In the genomic region with DNA sequence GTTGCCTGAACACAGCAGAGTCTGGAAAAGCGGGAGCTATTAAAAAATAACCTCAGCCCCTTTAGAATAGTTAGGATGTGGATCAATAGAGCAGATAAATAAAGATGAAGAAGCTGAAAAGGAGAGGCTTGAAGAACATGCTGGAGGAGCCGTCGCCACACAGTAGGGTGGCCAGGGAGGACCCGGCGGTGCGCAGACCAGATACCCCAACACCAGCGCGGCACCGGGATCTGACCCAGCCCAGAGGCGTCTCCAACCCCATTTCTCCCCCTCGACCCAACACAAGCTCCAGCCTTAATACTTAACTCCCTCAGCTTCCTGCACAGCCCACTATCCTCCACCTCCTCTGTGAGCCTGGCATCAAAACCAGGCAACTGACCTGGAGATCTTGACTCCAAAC, we compare ENCODE assay signal across 1 cellular context.
TF ChIP-seq lines count a peak whose summit lies in the region.

No MANE protein-coding gene starts in this region.

TF ChIP-seq in GM23338, 12 proteins besides CTCF, POLR2A, EP300 and RAD21 (continued from another document):
- TF ChIP-seq, protein P1, sequence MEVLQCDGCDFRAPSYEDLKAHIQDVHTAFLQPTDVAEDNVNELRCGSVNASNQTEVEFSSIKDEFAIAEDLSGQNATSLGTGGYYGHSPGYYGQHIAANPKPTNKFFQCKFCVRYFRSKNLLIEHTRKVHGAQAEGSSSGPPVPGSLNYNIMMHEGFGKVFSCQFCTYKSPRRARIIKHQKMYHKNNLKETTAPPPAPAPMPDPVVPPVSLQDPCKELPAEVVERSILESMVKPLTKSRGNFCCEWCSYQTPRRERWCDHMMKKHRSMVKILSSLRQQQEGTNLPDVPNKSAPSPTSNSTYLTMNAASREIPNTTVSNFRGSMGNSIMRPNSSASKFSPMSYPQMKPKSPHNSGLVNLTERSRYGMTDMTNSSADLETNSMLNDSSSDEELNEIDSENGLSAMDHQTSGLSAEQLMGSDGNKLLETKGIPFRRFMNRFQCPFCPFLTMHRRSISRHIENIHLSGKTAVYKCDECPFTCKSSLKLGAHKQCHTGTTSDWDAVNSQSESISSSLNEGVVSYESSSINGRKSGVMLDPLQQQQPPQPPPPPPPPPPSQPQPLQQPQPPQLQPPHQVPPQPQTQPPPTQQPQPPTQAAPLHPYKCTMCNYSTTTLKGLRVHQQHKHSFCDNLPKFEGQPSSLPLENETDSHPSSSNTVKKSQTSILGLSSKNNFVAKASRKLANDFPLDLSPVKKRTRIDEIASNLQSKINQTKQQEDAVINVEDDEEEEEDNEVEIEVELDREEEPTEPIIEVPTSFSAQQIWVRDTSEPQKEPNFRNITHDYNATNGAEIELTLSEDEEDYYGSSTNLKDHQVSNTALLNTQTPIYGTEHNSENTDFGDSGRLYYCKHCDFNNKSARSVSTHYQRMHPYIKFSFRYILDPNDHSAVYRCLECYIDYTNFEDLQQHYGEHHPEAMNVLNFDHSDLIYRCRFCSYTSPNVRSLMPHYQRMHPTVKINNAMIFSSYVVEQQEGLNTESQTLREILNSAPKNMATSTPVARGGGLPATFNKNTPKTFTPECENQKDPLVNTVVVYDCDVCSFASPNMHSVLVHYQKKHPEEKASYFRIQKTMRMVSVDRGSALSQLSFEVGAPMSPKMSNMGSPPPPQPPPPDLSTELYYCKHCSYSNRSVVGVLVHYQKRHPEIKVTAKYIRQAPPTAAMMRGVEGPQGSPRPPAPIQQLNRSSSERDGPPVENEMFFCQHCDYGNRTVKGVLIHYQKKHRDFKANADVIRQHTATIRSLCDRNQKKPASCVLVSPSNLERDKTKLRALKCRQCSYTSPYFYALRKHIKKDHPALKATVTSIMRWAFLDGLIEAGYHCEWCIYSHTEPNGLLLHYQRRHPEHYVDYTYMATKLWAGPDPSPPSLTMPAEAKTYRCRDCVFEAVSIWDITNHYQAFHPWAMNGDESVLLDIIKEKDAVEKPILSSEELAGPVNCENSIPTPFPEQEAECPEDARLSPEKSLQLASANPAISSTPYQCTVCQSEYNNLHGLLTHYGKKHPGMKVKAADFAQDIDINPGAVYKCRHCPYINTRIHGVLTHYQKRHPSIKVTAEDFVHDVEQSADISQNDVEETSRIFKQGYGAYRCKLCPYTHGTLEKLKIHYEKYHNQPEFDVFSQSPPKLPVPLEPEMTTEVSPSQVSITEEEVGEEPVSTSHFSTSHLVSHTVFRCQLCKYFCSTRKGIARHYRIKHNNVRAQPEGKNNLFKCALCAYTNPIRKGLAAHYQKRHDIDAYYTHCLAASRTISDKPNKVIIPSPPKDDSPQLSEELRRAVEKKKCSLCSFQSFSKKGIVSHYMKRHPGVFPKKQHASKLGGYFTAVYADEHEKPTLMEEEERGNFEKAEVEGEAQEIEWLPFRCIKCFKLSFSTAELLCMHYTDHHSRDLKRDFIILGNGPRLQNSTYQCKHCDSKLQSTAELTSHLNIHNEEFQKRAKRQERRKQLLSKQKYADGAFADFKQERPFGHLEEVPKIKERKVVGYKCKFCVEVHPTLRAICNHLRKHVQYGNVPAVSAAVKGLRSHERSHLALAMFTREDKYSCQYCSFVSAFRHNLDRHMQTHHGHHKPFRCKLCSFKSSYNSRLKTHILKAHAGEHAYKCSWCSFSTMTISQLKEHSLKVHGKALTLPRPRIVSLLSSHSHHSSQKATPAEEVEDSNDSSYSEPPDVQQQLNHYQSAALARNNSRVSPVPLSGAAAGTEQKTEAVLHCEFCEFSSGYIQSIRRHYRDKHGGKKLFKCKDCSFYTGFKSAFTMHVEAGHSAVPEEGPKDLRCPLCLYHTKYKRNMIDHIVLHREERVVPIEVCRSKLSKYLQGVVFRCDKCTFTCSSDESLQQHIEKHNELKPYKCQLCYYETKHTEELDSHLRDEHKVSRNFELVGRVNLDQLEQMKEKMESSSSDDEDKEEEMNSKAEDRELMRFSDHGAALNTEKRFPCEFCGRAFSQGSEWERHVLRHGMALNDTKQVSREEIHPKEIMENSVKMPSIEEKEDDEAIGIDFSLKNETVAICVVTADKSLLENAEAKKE (CRISPR knock-in tag; IDR thresholded peaks at IDR 0.05) = no peak
- no peak for TF ChIP-seq ZNF331 (CRISPR knock-in tag; IDR thresholded peaks at IDR 0.05; ENCODE audit: low read depth)
- TF ChIP-seq STAT1 (IDR thresholded peaks at IDR 0.05; ENCODE audit: unreplicated experiment) = no peak
- no peak for TF ChIP-seq EZH2 (IDR thresholded peaks at IDR 0.05; ENCODE audit: low read depth, unreplicated experiment)
- TF ChIP-seq CREB1 (CRISPR knock-in tag; IDR thresholded peaks at IDR 0.05; ENCODE audit: low read depth) = no peak
- TF ChIP-seq JUNB (IDR thresholded peaks at IDR 0.05; ENCODE audit: unreplicated experiment) = no peak
- TF ChIP-seq NANOG (IDR thresholded peaks at IDR 0.05; ENCODE audit: borderline replicate concordance) = no peak
- no peak for TF ChIP-seq EZH2phosphoT487 (IDR thresholded peaks at IDR 0.05; ENCODE audit: unreplicated experiment)
- no peak for TF ChIP-seq REST (IDR thresholded peaks at IDR 0.05; ENCODE audit: unreplicated experiment)
- TF ChIP-seq, protein P2, sequence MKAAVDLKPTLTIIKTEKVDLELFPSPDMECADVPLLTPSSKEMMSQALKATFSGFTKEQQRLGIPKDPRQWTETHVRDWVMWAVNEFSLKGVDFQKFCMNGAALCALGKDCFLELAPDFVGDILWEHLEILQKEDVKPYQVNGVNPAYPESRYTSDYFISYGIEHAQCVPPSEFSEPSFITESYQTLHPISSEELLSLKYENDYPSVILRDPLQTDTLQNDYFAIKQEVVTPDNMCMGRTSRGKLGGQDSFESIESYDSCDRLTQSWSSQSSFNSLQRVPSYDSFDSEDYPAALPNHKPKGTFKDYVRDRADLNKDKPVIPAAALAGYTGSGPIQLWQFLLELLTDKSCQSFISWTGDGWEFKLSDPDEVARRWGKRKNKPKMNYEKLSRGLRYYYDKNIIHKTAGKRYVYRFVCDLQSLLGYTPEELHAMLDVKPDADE (IDR thresholded peaks at IDR 0.05) = no peak
- TF ChIP-seq POLR2AphosphoS5 (IDR thresholded peaks at IDR 0.05; ENCODE audit: low read depth) = no peak
